26 cellular contexts compared by ENCODE assay signal in the genomic region with DNA sequence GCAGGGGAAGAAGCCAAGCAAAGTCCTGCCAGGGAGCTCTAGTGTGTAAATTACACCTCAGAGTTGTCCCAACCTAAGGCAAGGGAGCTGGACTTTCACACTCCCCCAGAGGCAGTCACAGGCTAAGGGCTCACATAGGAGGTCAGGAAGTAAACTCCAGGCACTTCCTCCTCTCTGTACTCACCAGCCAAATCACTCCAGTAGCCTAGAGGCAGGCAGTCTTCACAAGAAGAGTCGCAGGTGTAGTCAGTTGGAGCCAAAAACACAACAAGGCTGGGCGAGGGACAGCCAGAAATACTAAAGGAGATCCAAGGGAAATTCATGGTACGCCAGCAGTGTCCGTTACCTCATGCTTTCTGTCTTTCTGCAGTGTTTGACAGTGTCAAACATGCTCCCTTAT.
"Had no signal": no experiment of that assay in that cellular context is flagged by ENCODE, and none has a peak within 500 bp of the region (broad histone marks: within the 10 kb centered on the region; RNA-seq: fewer than 3 reads in every experiment).

No MANE protein-coding gene starts in this region.

- H3K27me3 Mint-ChIP-seq: stimulated activated naive CD8-positive, alpha-beta T cell treated with anti-CD3 and anti-CD28 coated beads, Interleukin-15, amount 100 ng/mL, for 72 hours had no signal

- H3K4me1 ChIP-seq: esophagus squamous epithelium, left lung, parathyroid adenoma, suprapubic skin, transverse colon, upper lobe of right lung, uterus had no signal

- H3K9ac ChIP-seq: parathyroid adenoma had no signal

- H3K79me2 ChIP-seq: parathyroid adenoma had no signal

- H3K4me2 ChIP-seq: smooth muscle cell had no signal

- H3K9me3 ChIP-seq: esophagus squamous epithelium, left lung, suprapubic skin, transverse colon, upper lobe of right lung, uterus had no signal

- H3K27ac ChIP-seq: esophagus squamous epithelium, left lung, parathyroid adenoma, suprapubic skin, transverse colon, upper lobe of right lung, uterus had no signal

- H3K27ac Mint-ChIP-seq: effector memory CD8-positive, alpha-beta T cell; naive thymus-derived CD8-positive, alpha-beta T cell; nephron progenitor cell; progenitor cell of endocrine pancreas; stimulated activated naive CD8-positive, alpha-beta T cell treated with anti-CD3 and anti-CD28 coated beads, Interleukin-15, amount 100 ng/mL, for 72 hours had no signal

- H3K4me1 Mint-ChIP-seq: naive thymus-derived CD8-positive, alpha-beta T cell; stimulated activated naive CD8-positive, alpha-beta T cell treated with anti-CD3 and anti-CD28 coated beads, Interleukin-15, amount 100 ng/mL, for 72 hours had no signal

- H3K36me3 Mint-ChIP-seq: naive thymus-derived CD8-positive, alpha-beta T cell had no signal

- H3K9me3 Mint-ChIP-seq: effector memory CD8-positive, alpha-beta T cell; naive thymus-derived CD8-positive, alpha-beta T cell; stimulated activated naive CD8-positive, alpha-beta T cell treated with anti-CD3 and anti-CD28 coated beads, Interleukin-15, amount 100 ng/mL, for 72 hours had no signal

- H3K4me3 ChIP-seq: esophagus squamous epithelium, left lung, smooth muscle cell, suprapubic skin, transverse colon, upper lobe of right lung, uterus had no signal

- H3K36me3 ChIP-seq: esophagus squamous epithelium, left lung, suprapubic skin, transverse colon, upper lobe of right lung, uterus had no signal

- ATAC-seq: effector memory CD8-positive, alpha-beta T cell; left cardiac atrium; left lung; naive thymus-derived CD8-positive, alpha-beta T cell; sciatic nerve; stimulated activated naive CD8-positive, alpha-beta T cell treated with anti-CD3 and anti-CD28 coated beads, Interleukin-15, amount 100 ng/mL, for 72 hours; upper lobe of right lung had no signal

- DNase-seq: cortex of kidney; effector memory CD8-positive, alpha-beta T cell; erythroblast; esophagus squamous epithelium; foreskin melanocyte; left cardiac atrium; left lung; mesenchymal stem cell; midbrain; naive thymus-derived CD8-positive, alpha-beta T cell; nephron progenitor cell; occipital lobe; stimulated activated CD4-positive, alpha-beta T cell treated with anti-CD3 and anti-CD28 coated beads, Interleukin-12 subunit alpha, Interleukin-12 subunit beta, amount 100 ng/mL, for 4 hours; stimulated activated CD4-positive, alpha-beta T cell treated with anti-CD3 and anti-CD28 coated beads, Interleukin-1b, Interleukin-23, amount 100 ng/mL, for 48 hours; stimulated activated CD4-positive, alpha-beta T cell treated with anti-CD3 and anti-CD28 coated beads, Interleukin-4, amount 100 ng/mL, for 1 hour; stimulated activated CD8-positive, alpha-beta memory T cell treated with anti-CD3 and anti-CD28 coated beads, Interleukin-4, amount 100 ng/mL, for 48 hours; stimulated activated naive CD4-positive, alpha-beta T cell; stimulated activated naive CD8-positive, alpha-beta T cell treated with anti-CD3 and anti-CD28 coated beads, Interleukin-15, amount 100 ng/mL, for 72 hours; transverse colon; upper lobe of right lung; uterus had no signal

- H3K27me3 ChIP-seq: left lung, upper lobe of right lung, uterus had no signal

- H2AFZ ChIP-seq: parathyroid adenoma had no signal

- H3K4me3 Mint-ChIP-seq: effector memory CD8-positive, alpha-beta T cell; naive thymus-derived CD8-positive, alpha-beta T cell; nephron progenitor cell; stimulated activated naive CD8-positive, alpha-beta T cell treated with anti-CD3 and anti-CD28 coated beads, Interleukin-15, amount 100 ng/mL, for 72 hours had no signal
